In the genomic region with DNA sequence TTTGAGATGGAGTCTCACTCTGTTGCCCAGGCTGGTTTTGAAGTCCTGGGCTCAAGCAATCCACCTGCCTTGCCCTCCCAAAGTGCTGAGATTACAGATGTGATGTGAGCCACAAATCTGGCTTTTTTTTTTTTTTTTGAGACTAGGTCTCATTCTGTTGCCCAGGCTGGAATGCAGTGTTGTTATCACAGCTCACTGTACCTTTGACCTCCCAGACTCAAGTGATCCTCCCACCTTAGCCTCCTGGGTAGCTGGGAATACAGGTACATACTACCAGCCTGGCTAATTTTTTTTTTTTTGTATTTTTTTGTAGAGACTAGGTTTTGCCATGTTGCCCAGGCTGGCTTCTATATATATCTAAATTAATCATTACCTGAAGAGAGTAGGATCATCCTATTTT, we compare ENCODE assay signal across 8 cellular contexts.
"Had no signal": no experiment of that assay in that cellular context is flagged by ENCODE, and none has a peak within 500 bp of the region (broad histone marks: within the 10 kb centered on the region; RNA-seq: fewer than 3 reads in every experiment).

No MANE protein-coding gene starts in this region.

- H3K4me2 ChIP-seq: KMS-11 had no signal

- H3K9me3 Mint-ChIP-seq: IgD-negative memory B cell had no signal

- ATAC-seq: K562 had no signal

- H3K4me3 ChIP-seq: K562 had no signal

- H3K27ac ChIP-seq: HL-60, KMS-11 had no signal

- DNase-seq: IMR-90, KBM-7, KG1 had no signal

- H3K27ac Mint-ChIP-seq: IgD-negative memory B cell had no signal

- H3K9ac ChIP-seq: KMS-11 had no signal

- H3K36me3 Mint-ChIP-seq: IgD-negative memory B cell had no signal

- FAIRE-seq: HTR-8/SVneo, K562 had no signal

- H3K4me3 Mint-ChIP-seq: IgD-negative memory B cell had no signal

- H3K4me1 Mint-ChIP-seq: IgD-negative memory B cell had no signal
